In genomic region chr11:76736266-76736665, GRCh38 we compare ENCODE assay signal across 30 cellular contexts. TPM values are rescaled to one million over a fixed set of nuclear protein-coding genes. Genes with fewer than 3 reads are reported as not detected.
"Had no signal": no experiment of that assay in that cellular context is flagged by ENCODE, and none has a peak within 500 bp of the region (broad histone marks: within the 10 kb centered on the region; RNA-seq: fewer than 3 reads in every experiment).

No MANE protein-coding gene starts in this region.

- H3K27ac Mint-ChIP-seq: dendritic cell treated with granulocyte-macrophage colony-stimulating factor and Interleukin-4, amounts not matched to agents 40 ng/mL and 50 ng/mL, for 4 days; immature natural killer cell; mesothelial cell of epicardium; naive B cell; natural killer cell treated with Interleukin-12 subunit alpha and Interleukin-12 subunit beta and Interleukin-15 and Interleukin-18, amount 100 ng/mL, for 72 hours; stimulated activated naive B cell treated with anti-CD40 and anti-IgM and Interleukin-4, amounts not matched to agents 10 μg/mL and 1 μg/mL and 100 μg/mL, for 72 hours; stimulated activated naive CD8-positive, alpha-beta T cell treated with anti-CD3 and anti-CD28 coated beads, Interleukin-15, Interleukin-2, amounts not matched to agents 100 ng/mL and 50 ng/mL, for 24 hours had no signal

- H3K27me3 ChIP-seq: esophagus squamous epithelium, heart right ventricle, ovary, tibial nerve, upper lobe of left lung had no signal

- H3K27ac ChIP-seq: esophagus squamous epithelium, heart right ventricle, lower lobe of right lung, ovary, psoas muscle, skin epidermis, thoracic aorta, tibial nerve, upper lobe of left lung had no signal

- ATAC-seq: heart right ventricle; left ventricle myocardium superior; lower lobe of right lung; mucosa of descending colon; psoas muscle; right cardiac atrium; stimulated activated naive B cell treated with anti-CD40 and anti-IgM and Interleukin-4, amounts not matched to agents 10 μg/mL and 1 μg/mL and 100 μg/mL, for 72 hours had no signal

- FAIRE-seq: colon, endometrium, keratinocyte, urothelium cell line had no signal

- H3K4me1 ChIP-seq: psoas muscle had no signal

- H3K4me1 Mint-ChIP-seq: immature natural killer cell, naive B cell had no signal

- H3K36me3 Mint-ChIP-seq: immature natural killer cell; mesothelial cell of epicardium; naive B cell; natural killer cell treated with Interleukin-12 subunit alpha and Interleukin-12 subunit beta and Interleukin-15 and Interleukin-18, amount 100 ng/mL, for 72 hours; stimulated activated naive B cell treated with anti-CD40 and anti-IgM and Interleukin-4, amounts not matched to agents 10 μg/mL and 1 μg/mL and 100 μg/mL, for 72 hours had no signal

- H3K9me3 Mint-ChIP-seq: dendritic cell treated with granulocyte-macrophage colony-stimulating factor and Interleukin-4, amounts not matched to agents 40 ng/mL and 50 ng/mL, for 4 days; immature natural killer cell; mesothelial cell of epicardium; naive B cell; natural killer cell treated with Interleukin-12 subunit alpha and Interleukin-12 subunit beta and Interleukin-15 and Interleukin-18, amount 100 ng/mL, for 72 hours; stimulated activated naive B cell treated with anti-CD40 and anti-IgM and Interleukin-4, amounts not matched to agents 10 μg/mL and 1 μg/mL and 100 μg/mL, for 72 hours; stimulated activated naive CD8-positive, alpha-beta T cell treated with anti-CD3 and anti-CD28 coated beads, Interleukin-15, Interleukin-2, amounts not matched to agents 100 ng/mL and 50 ng/mL, for 24 hours had no signal

- H3K36me3 ChIP-seq: esophagus squamous epithelium, heart right ventricle, lower lobe of right lung, ovary, thoracic aorta, tibial nerve, upper lobe of left lung had no signal

- H3K4me3 ChIP-seq: esophagus squamous epithelium, heart right ventricle, lower lobe of right lung, mucosa of descending colon, ovary, psoas muscle, skin epidermis, thoracic aorta, tibial nerve, upper lobe of left lung had no signal

- H3K4me3 Mint-ChIP-seq: dendritic cell treated with granulocyte-macrophage colony-stimulating factor and Interleukin-4, amounts not matched to agents 40 ng/mL and 50 ng/mL, for 4 days; immature natural killer cell; mesothelial cell of epicardium; naive B cell; natural killer cell treated with Interleukin-12 subunit alpha and Interleukin-12 subunit beta and Interleukin-15 and Interleukin-18, amount 100 ng/mL, for 72 hours; stimulated activated naive B cell treated with anti-CD40 and anti-IgM and Interleukin-4, amounts not matched to agents 10 μg/mL and 1 μg/mL and 100 μg/mL, for 72 hours; stimulated activated naive CD8-positive, alpha-beta T cell treated with anti-CD3 and anti-CD28 coated beads, Interleukin-15, Interleukin-2, amounts not matched to agents 100 ng/mL and 50 ng/mL, for 24 hours had no signal

- H3K9me3 ChIP-seq: esophagus squamous epithelium, heart right ventricle, lower lobe of right lung, mucosa of descending colon, ovary, psoas muscle, thoracic aorta, tibial nerve, upper lobe of left lung had no signal

- DNase-seq: effector CD8-positive, alpha-beta T cell; esophagus squamous epithelium; foreskin melanocyte; glutamatergic neuron; heart right ventricle; hypothalamus; immature natural killer cell; left ventricle myocardium superior; lower lobe of right lung; mucosa of descending colon; naive B cell; occipital lobe; ovary; psoas muscle; right cardiac atrium; stimulated activated CD4-positive, alpha-beta T cell treated with anti-CD3 and anti-CD28 coated beads, Interleukin-15, amount 100 ng/mL, for 24 hours; stimulated activated CD4-positive, alpha-beta T cell treated with anti-CD3 and anti-CD28 coated beads, Interleukin-2, amount 100 ng/mL, for 48 hours; stimulated activated naive B cell treated with anti-CD40 and anti-IgM and Interleukin-4, amounts not matched to agents 10 μg/mL and 1 μg/mL and 100 μg/mL, for 72 hours had no signal

RNA-seq across cellular contexts. Expression of gene TSKU, which starts 46.9 kb away (rescaled TPM):
- total RNA-seq: natural killer cell treated with Interleukin-12 subunit alpha and Interleukin-12 subunit beta and Interleukin-15 and Interleukin-18, amount 100 ng/mL, for 72 hours had no signal
- polyA plus RNA-seq: immature natural killer cell had no signal
